1 cellular context compared by ENCODE assay signal in genomic region chr6:33440649-33441309, GRCh38.
A peak's percentile ranks its signal among the peaks of the same experiment; 100 is the strongest.
TF ChIP-seq lines count a peak whose summit lies in the region.

No MANE protein-coding gene starts in this region.

TF ChIP-seq in K562, 482 proteins besides CTCF, POLR2A, EP300 and RAD21 (continued from another document):
- TF ChIP-seq TFAP4 (CRISPR knock-in tag; IDR thresholded peaks at IDR 0.05; ENCODE audit: borderline replicate concordance) (0 out of 2 replicates have a peak, but pooled peaks have one; percentile 24), E4F1 (CRISPR knock-in tag; IDR thresholded peaks at IDR 0.05; ENCODE audit: borderline replicate concordance) (no peak), ZNF282 (CRISPR knock-in tag; IDR thresholded peaks at IDR 0.05) (no peak), BCOR (IDR thresholded peaks at IDR 0.05) (peak; percentile 72), NFRKB (IDR thresholded peaks at IDR 0.05; ENCODE audit: low read depth) (0 out of 2 replicates have a peak, but pooled peaks have one; percentile 20), NBN (IDR thresholded peaks at IDR 0.05; ENCODE audit: low read depth) (0 out of 2 replicates have a peak, but pooled peaks have one; percentile 13), CREB3L1 (IDR thresholded peaks at IDR 0.05; ENCODE audit: borderline replicate concordance, low read depth) (peak; percentile 41; the same call in 1 of the 2 replicates), KDM5B (IDR thresholded peaks at IDR 0.05; ENCODE audit: insufficient replicate concordance, low read depth, low read length) (no peak), MAX (CRISPR knock-in tag; IDR thresholded peaks at IDR 0.05) (peak; percentile 24; the same call in 1 of the 2 replicates), CXXC5 (CRISPR knock-in tag; IDR thresholded peaks at IDR 0.05) (peak; percentile 71), RCOR1 (IDR thresholded peaks at IDR 0.05; ENCODE audit: borderline replicate concordance in 1 of 2, low read depth in 2 of 2, low read length in 2 of 2) (0 out of 4 replicates have a peak, but pooled peaks of 1 of the 2 experiments have one; percentile 21), MTA3 (IDR thresholded peaks at IDR 0.05; ENCODE audit: borderline replicate concordance) (peak; percentile 61; the same call in 1 of the 2 replicates), CBFA2T3 (IDR thresholded peaks at IDR 0.05) (peak; percentile 49; the same call in 1 of the 2 replicates), TOE1 (IDR thresholded peaks at IDR 0.05; ENCODE audit: borderline replicate concordance) (peak; percentile 34; the same call in 1 of the 2 replicates), TOE1 (CRISPR knock-in tag; IDR thresholded peaks at IDR 0.05; ENCODE audit: borderline replicate concordance, low read depth) (no peak), CREM (IDR thresholded peaks at IDR 0.05; ENCODE audit: low read depth) (peak; percentile 24; the same call in 1 of the 2 replicates), CBX5 (IDR thresholded peaks at IDR 0.05; ENCODE audit: borderline replicate concordance, low read depth) (no peak), ZNF280B (CRISPR knock-in tag; IDR thresholded peaks at IDR 0.05) (no peak)
- TF ChIP-seq, protein P1, sequence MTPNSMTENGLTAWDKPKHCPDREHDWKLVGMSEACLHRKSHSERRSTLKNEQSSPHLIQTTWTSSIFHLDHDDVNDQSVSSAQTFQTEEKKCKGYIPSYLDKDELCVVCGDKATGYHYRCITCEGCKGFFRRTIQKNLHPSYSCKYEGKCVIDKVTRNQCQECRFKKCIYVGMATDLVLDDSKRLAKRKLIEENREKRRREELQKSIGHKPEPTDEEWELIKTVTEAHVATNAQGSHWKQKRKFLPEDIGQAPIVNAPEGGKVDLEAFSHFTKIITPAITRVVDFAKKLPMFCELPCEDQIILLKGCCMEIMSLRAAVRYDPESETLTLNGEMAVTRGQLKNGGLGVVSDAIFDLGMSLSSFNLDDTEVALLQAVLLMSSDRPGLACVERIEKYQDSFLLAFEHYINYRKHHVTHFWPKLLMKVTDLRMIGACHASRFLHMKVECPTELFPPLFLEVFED (CRISPR knock-in tag; conservative IDR thresholded peaks at IDR 0.05), result 0 out of 2 replicates have a peak, but pooled peaks have one; percentile 40
- TF ChIP-seq, protein P2, sequence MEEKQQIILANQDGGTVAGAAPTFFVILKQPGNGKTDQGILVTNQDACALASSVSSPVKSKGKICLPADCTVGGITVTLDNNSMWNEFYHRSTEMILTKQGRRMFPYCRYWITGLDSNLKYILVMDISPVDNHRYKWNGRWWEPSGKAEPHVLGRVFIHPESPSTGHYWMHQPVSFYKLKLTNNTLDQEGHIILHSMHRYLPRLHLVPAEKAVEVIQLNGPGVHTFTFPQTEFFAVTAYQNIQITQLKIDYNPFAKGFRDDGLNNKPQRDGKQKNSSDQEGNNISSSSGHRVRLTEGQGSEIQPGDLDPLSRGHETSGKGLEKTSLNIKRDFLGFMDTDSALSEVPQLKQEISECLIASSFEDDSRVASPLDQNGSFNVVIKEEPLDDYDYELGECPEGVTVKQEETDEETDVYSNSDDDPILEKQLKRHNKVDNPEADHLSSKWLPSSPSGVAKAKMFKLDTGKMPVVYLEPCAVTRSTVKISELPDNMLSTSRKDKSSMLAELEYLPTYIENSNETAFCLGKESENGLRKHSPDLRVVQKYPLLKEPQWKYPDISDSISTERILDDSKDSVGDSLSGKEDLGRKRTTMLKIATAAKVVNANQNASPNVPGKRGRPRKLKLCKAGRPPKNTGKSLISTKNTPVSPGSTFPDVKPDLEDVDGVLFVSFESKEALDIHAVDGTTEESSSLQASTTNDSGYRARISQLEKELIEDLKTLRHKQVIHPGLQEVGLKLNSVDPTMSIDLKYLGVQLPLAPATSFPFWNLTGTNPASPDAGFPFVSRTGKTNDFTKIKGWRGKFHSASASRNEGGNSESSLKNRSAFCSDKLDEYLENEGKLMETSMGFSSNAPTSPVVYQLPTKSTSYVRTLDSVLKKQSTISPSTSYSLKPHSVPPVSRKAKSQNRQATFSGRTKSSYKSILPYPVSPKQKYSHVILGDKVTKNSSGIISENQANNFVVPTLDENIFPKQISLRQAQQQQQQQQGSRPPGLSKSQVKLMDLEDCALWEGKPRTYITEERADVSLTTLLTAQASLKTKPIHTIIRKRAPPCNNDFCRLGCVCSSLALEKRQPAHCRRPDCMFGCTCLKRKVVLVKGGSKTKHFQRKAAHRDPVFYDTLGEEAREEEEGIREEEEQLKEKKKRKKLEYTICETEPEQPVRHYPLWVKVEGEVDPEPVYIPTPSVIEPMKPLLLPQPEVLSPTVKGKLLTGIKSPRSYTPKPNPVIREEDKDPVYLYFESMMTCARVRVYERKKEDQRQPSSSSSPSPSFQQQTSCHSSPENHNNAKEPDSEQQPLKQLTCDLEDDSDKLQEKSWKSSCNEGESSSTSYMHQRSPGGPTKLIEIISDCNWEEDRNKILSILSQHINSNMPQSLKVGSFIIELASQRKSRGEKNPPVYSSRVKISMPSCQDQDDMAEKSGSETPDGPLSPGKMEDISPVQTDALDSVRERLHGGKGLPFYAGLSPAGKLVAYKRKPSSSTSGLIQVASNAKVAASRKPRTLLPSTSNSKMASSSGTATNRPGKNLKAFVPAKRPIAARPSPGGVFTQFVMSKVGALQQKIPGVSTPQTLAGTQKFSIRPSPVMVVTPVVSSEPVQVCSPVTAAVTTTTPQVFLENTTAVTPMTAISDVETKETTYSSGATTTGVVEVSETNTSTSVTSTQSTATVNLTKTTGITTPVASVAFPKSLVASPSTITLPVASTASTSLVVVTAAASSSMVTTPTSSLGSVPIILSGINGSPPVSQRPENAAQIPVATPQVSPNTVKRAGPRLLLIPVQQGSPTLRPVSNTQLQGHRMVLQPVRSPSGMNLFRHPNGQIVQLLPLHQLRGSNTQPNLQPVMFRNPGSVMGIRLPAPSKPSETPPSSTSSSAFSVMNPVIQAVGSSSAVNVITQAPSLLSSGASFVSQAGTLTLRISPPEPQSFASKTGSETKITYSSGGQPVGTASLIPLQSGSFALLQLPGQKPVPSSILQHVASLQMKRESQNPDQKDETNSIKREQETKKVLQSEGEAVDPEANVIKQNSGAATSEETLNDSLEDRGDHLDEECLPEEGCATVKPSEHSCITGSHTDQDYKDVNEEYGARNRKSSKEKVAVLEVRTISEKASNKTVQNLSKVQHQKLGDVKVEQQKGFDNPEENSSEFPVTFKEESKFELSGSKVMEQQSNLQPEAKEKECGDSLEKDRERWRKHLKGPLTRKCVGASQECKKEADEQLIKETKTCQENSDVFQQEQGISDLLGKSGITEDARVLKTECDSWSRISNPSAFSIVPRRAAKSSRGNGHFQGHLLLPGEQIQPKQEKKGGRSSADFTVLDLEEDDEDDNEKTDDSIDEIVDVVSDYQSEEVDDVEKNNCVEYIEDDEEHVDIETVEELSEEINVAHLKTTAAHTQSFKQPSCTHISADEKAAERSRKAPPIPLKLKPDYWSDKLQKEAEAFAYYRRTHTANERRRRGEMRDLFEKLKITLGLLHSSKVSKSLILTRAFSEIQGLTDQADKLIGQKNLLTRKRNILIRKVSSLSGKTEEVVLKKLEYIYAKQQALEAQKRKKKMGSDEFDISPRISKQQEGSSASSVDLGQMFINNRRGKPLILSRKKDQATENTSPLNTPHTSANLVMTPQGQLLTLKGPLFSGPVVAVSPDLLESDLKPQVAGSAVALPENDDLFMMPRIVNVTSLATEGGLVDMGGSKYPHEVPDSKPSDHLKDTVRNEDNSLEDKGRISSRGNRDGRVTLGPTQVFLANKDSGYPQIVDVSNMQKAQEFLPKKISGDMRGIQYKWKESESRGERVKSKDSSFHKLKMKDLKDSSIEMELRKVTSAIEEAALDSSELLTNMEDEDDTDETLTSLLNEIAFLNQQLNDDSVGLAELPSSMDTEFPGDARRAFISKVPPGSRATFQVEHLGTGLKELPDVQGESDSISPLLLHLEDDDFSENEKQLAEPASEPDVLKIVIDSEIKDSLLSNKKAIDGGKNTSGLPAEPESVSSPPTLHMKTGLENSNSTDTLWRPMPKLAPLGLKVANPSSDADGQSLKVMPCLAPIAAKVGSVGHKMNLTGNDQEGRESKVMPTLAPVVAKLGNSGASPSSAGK (IDR thresholded peaks at IDR 0.05), result peak; percentile 70
